In genomic region chr1:100284591-100284990, GRCh38 we compare ENCODE assay signal across 6 cellular contexts.
"Had no signal": no experiment of that assay in that cellular context is flagged by ENCODE, and none has a peak within 500 bp of the region (broad histone marks: within the 10 kb centered on the region; RNA-seq: fewer than 3 reads in every experiment).

No MANE protein-coding gene starts in this region.

- DNase-seq: IMR-90, KBM-7 had no signal

- H3K9me3 Mint-ChIP-seq: IgD-negative memory B cell had no signal

- ATAC-seq: HepG2, K562 had no signal

- H3K27me3 Mint-ChIP-seq: IgD-negative memory B cell had no signal

- H3K4me3 ChIP-seq: K562 had no signal

- H3K4me3 Mint-ChIP-seq: IgD-negative memory B cell had no signal

- H3K27ac ChIP-seq: HL-60 had no signal
